ENCODE assay signal across 20 cellular contexts in genomic region chr1:56297948-56298347, GRCh38.
DNase-seq lines count a peak whose midpoint lies in the region; ATAC-seq and TF ChIP-seq lines count a peak whose summit lies in the region.
"Had no signal": no experiment of that assay in that cellular context is flagged by ENCODE, and none has a peak within 500 bp of the region (broad histone marks: within the 10 kb centered on the region; RNA-seq: fewer than 3 reads in every experiment).

No MANE protein-coding gene starts in this region.

- H3K27ac Mint-ChIP-seq in Caco-2 (ENCODE audit: unreplicated experiment) (peak overlapping the region; percentile 93), osteocyte (ENCODE audit: unreplicated experiment) (peak overlapping the region; percentile 9)
- no peak overlapping the region for H3K27ac Mint-ChIP-seq in activated CD8-positive, alpha-beta T cell treated with anti-CD3 and anti-CD28 coated beads, Interleukin-2, amount 10 ng/mL, durations not matched to agents 7 days and 5 days
- no peak overlapping the region for H3K27ac Mint-ChIP-seq in activated CD4-positive, alpha-beta T cell treated with anti-CD3 and anti-CD28 coated beads, Interleukin-2, amount 10 ng/mL, durations not matched to agents 7 days and 5 days
- H3K27ac Mint-ChIP-seq: CD8-positive, alpha-beta T cell; H9; IgD-negative memory B cell had no signal

- POLR2A ChIA-PET in Caco-2 (lab: Charles Lee): no interaction called here
- POLR2A ChIA-PET in activated CD8-positive, alpha-beta T cell treated with anti-CD3 and anti-CD28 coated beads, Interleukin-2, amount 10 ng/mL, durations not matched to agents 7 days and 5 days (lab: Charles Lee): no interaction called here
- POLR2A ChIA-PET in activated CD4-positive, alpha-beta T cell treated with anti-CD3 and anti-CD28 coated beads, Interleukin-2, amount 10 ng/mL, durations not matched to agents 7 days and 5 days (lab: Charles Lee): no interaction called here

- peaks cover 29% of the 10 kb centered on the region for H3K4me1 Mint-ChIP-seq in Caco-2 (ENCODE audit: low read depth, unreplicated experiment)
- H3K4me1 Mint-ChIP-seq in osteocyte (ENCODE audit: unreplicated experiment): peaks cover 32% of the 10 kb centered on the region
- no peaks in the 10 kb centered on the region for H3K4me1 Mint-ChIP-seq in activated CD8-positive, alpha-beta T cell treated with anti-CD3 and anti-CD28 coated beads, Interleukin-2, amount 10 ng/mL, durations not matched to agents 7 days and 5 days (ENCODE audit: low read depth)
- H3K4me1 Mint-ChIP-seq in activated CD4-positive, alpha-beta T cell treated with anti-CD3 and anti-CD28 coated beads, Interleukin-2, amount 10 ng/mL, durations not matched to agents 7 days and 5 days: no peaks in the 10 kb centered on the region

- DNase-seq in Caco-2 (peak; percentile 72 to 75), HuH-7.5 (ENCODE audit: low spot score) (peak; percentile 9), dedifferentiated amniotic fluid mesenchymal stem cell (ENCODE audit: extremely low spot score) (peak; percentile 20), osteocyte (ENCODE audit: extremely low spot score, unreplicated experiment) (no peak)
- no peak for DNase-seq in activated CD8-positive, alpha-beta T cell treated with anti-CD3 and anti-CD28 coated beads, Interleukin-2, amount 10 ng/mL, durations not matched to agents 7 days and 5 days
- no peak for DNase-seq in activated CD4-positive, alpha-beta T cell treated with anti-CD3 and anti-CD28 coated beads, Interleukin-2, amount 10 ng/mL, durations not matched to agents 7 days and 5 days
- DNase-seq: CD8-positive, alpha-beta T cell; DND-41; H9; Kasumi-1; MG63; NCI-H1048; NCI-H1436; NCI-H2081; SJCRH30 had no signal

- no peaks in the 10 kb centered on the region; the same call in 1 of the 2 replicates for H3K36me3 ChIP-seq in Caco-2 (ENCODE audit: control insufficient read depth, insufficient read depth, low read length)
- H3K36me3 ChIP-seq: BLaER1 treated with 17β-estradiol and CSF1 and Interleukin-3, amounts not matched to agents 10 nM and 100 nM; MG63; SJCRH30 had no signal

- TF ChIP-seq CTCF in Caco-2 (IDR thresholded peaks at IDR 0.05; ENCODE audit: insufficient read depth in 1 of 2, low read depth in 1 of 2, low read length in 1 of 2, severe bottlenecking in 1 of 2, unreplicated experiment in 1 of 2): no peak
- TF ChIP-seq CTCF in osteocyte (IDR thresholded peaks at IDR 0.05): no peak

- H3K9me3 ChIP-seq in Caco-2: no peaks in the 10 kb centered on the region
- H3K9me3 ChIP-seq: BLaER1 treated with 17β-estradiol and CSF1 and Interleukin-3, amounts not matched to agents 10 nM and 100 nM; MG63; SJCRH30 had no signal

- ATAC-seq in HG03469 (IDR thresholded peaks at IDR 0.05; ENCODE audit: unreplicated experiment) (no peak), HG03521 (IDR thresholded peaks at IDR 0.05; ENCODE audit: unreplicated experiment) (no peak)
- no peak for ATAC-seq in activated CD8-positive, alpha-beta T cell treated with anti-CD3 and anti-CD28 coated beads, Interleukin-2, amount 10 ng/mL, durations not matched to agents 7 days and 5 days
- ATAC-seq: CD8-positive, alpha-beta T cell; Panc1 had no signal

- H3K4me3 Mint-ChIP-seq in Caco-2 (ENCODE audit: unreplicated experiment) (peak overlapping the region; percentile 28), osteocyte (ENCODE audit: unreplicated experiment) (no peak overlapping the region)
- H3K4me3 Mint-ChIP-seq in activated CD8-positive, alpha-beta T cell treated with anti-CD3 and anti-CD28 coated beads, Interleukin-2, amount 10 ng/mL, durations not matched to agents 7 days and 5 days: no peak overlapping the region
- no peak overlapping the region for H3K4me3 Mint-ChIP-seq in activated CD4-positive, alpha-beta T cell treated with anti-CD3 and anti-CD28 coated beads, Interleukin-2, amount 10 ng/mL, durations not matched to agents 7 days and 5 days
- H3K4me3 Mint-ChIP-seq: CD8-positive, alpha-beta T cell; H9; IgD-negative memory B cell had no signal

- H3K4me1 ChIP-seq in Caco-2: peaks cover 63% of the 10 kb centered on the region
- H3K4me1 ChIP-seq: SJCRH30 had no signal

- H3K27me3 ChIP-seq in Caco-2 (replicated peaks; ENCODE audit: control insufficient read depth, insufficient read depth, low read length): no peaks in the 10 kb centered on the region
- H3K27me3 ChIP-seq: MG63, SJCRH30 had no signal

- no peaks in the 10 kb centered on the region for H3K27me3 Mint-ChIP-seq in Caco-2 (ENCODE audit: insufficient read depth, unreplicated experiment)
- H3K27me3 Mint-ChIP-seq in osteocyte (ENCODE audit: unreplicated experiment): no peaks in the 10 kb centered on the region
- H3K27me3 Mint-ChIP-seq in activated CD8-positive, alpha-beta T cell treated with anti-CD3 and anti-CD28 coated beads, Interleukin-2, amount 10 ng/mL, durations not matched to agents 7 days and 5 days (ENCODE audit: low read depth): no peaks in the 10 kb centered on the region
- no peaks in the 10 kb centered on the region for H3K27me3 Mint-ChIP-seq in activated CD4-positive, alpha-beta T cell treated with anti-CD3 and anti-CD28 coated beads, Interleukin-2, amount 10 ng/mL, durations not matched to agents 7 days and 5 days
- H3K27me3 Mint-ChIP-seq: IgD-negative memory B cell had no signal

- CTCF ChIA-PET in Caco-2 (lab: Charles Lee): no interaction called here
- CTCF ChIA-PET in activated CD8-positive, alpha-beta T cell treated with anti-CD3 and anti-CD28 coated beads, Interleukin-2, amount 10 ng/mL, durations not matched to agents 7 days and 5 days (lab: Charles Lee): no interaction called here
- CTCF ChIA-PET in activated CD4-positive, alpha-beta T cell treated with anti-CD3 and anti-CD28 coated beads, Interleukin-2, amount 10 ng/mL, durations not matched to agents 7 days and 5 days (lab: Charles Lee): no interaction called here

- intact Hi-C loops in Caco-2 (cut with micrococcal nuclease; ENCODE audit: unreplicated experiment): loop anchor here (1.0 to 5.0 kb wide), 4 partner anchors 62 to 269 kb away; no protein-coding TSS in a partner anchor

- H3K9me3 Mint-ChIP-seq in Caco-2 (ENCODE audit: unreplicated experiment) (peaks cover 14% of the 10 kb centered on the region), osteocyte (ENCODE audit: unreplicated experiment) (no peaks in the 10 kb centered on the region)
- no peaks in the 10 kb centered on the region for H3K9me3 Mint-ChIP-seq in activated CD8-positive, alpha-beta T cell treated with anti-CD3 and anti-CD28 coated beads, Interleukin-2, amount 10 ng/mL, durations not matched to agents 7 days and 5 days (ENCODE audit: insufficient read depth)
- no peaks in the 10 kb centered on the region for H3K9me3 Mint-ChIP-seq in activated CD4-positive, alpha-beta T cell treated with anti-CD3 and anti-CD28 coated beads, Interleukin-2, amount 10 ng/mL, durations not matched to agents 7 days and 5 days
- H3K9me3 Mint-ChIP-seq: CD8-positive, alpha-beta T cell; H9 had no signal

- no peak overlapping the region for H3K4me3 ChIP-seq in Caco-2 (ENCODE audit: low read depth, low read length)
- H3K4me3 ChIP-seq: BLaER1 treated with 17β-estradiol and CSF1 and Interleukin-3, amounts not matched to agents 10 nM and 100 nM; MG63; SJCRH30 had no signal

- BruUV-seq in Caco-2 (replicated peaks; lab: Mats Ljungman, UMichigan): no TSS peak

- H3K36me3 Mint-ChIP-seq in Caco-2 (ENCODE audit: insufficient read depth, unreplicated experiment): no peaks in the 10 kb centered on the region
- no peaks in the 10 kb centered on the region for H3K36me3 Mint-ChIP-seq in osteocyte (ENCODE audit: unreplicated experiment)
- H3K36me3 Mint-ChIP-seq in activated CD8-positive, alpha-beta T cell treated with anti-CD3 and anti-CD28 coated beads, Interleukin-2, amount 10 ng/mL, durations not matched to agents 7 days and 5 days (ENCODE audit: low read depth): no peaks in the 10 kb centered on the region
- no peaks in the 10 kb centered on the region for H3K36me3 Mint-ChIP-seq in activated CD4-positive, alpha-beta T cell treated with anti-CD3 and anti-CD28 coated beads, Interleukin-2, amount 10 ng/mL, durations not matched to agents 7 days and 5 days (ENCODE audit: low read depth)
- H3K36me3 Mint-ChIP-seq: CD8-positive, alpha-beta T cell had no signal

Comparison
In these comparisons a context has a peak if more than half of its experiments do, and no peak if none do; other contexts are left out.
1. DNase-seq: peak in Caco-2 (2 of 2), HuH-7.5 (single experiment) and dedifferentiated amniotic fluid mesenchymal stem cell (single experiment); none in osteocyte (single experiment), activated CD8-positive, alpha-beta T cell treated with anti-CD3 and anti-CD28 coated beads, Interleukin-2, amount 10 ng/mL, durations not matched to agents 7 days and 5 days (single experiment) and activated CD4-positive, alpha-beta T cell treated with anti-CD3 and anti-CD28 coated beads, Interleukin-2, amount 10 ng/mL, durations not matched to agents 7 days and 5 days (single experiment).
2. H3K27ac Mint-ChIP-seq: peak in Caco-2 (single experiment) and osteocyte (single experiment); none in activated CD8-positive, alpha-beta T cell treated with anti-CD3 and anti-CD28 coated beads, Interleukin-2, amount 10 ng/mL, durations not matched to agents 7 days and 5 days (single experiment) and activated CD4-positive, alpha-beta T cell treated with anti-CD3 and anti-CD28 coated beads, Interleukin-2, amount 10 ng/mL, durations not matched to agents 7 days and 5 days (single experiment).